ENCODE assay signal across 8 cellular contexts in genomic region chr5:58497956-58498942, GRCh38. TPM values are rescaled to one million over a fixed set of nuclear protein-coding genes. Genes with fewer than 3 reads are reported as not detected.
DNase-seq lines count a peak whose midpoint lies in the region; ATAC-seq and TF ChIP-seq lines count a peak whose summit lies in the region.

No MANE protein-coding gene starts in this region.

- H3K4me1 ChIP-seq in HAP-1 (no peaks in the 10 kb centered on the region), adrenal gland (replicated peaks in 1 of 2) (no peaks in the 10 kb centered on the region), stomach (peaks cover 0 to 17% (median 0%) of the 10 kb centered on the region in 4 donors)

- peak overlapping the region in 1 of 10 donors; percentile 53 for H3K27ac Mint-ChIP-seq in naive thymus-derived CD8-positive, alpha-beta T cell

- TF ChIP-seq CTCF in AG04450 (IDR thresholded peaks at IDR 0.05; ENCODE audit: low read depth, low read length) = peak; percentile 87
- TF ChIP-seq CTCF in adrenal gland (IDR thresholded peaks at IDR 0.05) = peak; percentile 66 to 83 (median 76)
- peak in 5 of 7 experiments; percentile 12 to 69 (median 62) for TF ChIP-seq CTCF in stomach (IDR thresholded peaks at IDR 0.05)

- TF ChIP-seq POLR2A in adrenal gland (IDR thresholded peaks at IDR 0.05) = no peak
- TF ChIP-seq POLR2A in stomach (IDR thresholded peaks at IDR 0.05) = no peak

- ATAC-seq in naive thymus-derived CD8-positive, alpha-beta T cell = no peak

- DNase-seq in AG04450 (ENCODE audit: low read depth, low spot score) (peak; percentile 6), HAP-1 (ENCODE audit: low spot score in 2 of 2) (peak; percentile 6 to 65), adrenal gland (peak; percentile 36 to 73 (median 46)), inferior parietal cortex (ENCODE audit: extremely low spot score) (peak; percentile 65), stomach (peak; percentile 45), NCI-H345 treated with DMSO at 0.1 percent for 48 hours (lab: John Stamatoyannopoulos, UW; ENCODE audit: unreplicated experiment) (no peak), germinal center (ENCODE audit: low spot score) (no peak)
- DNase-seq in naive thymus-derived CD8-positive, alpha-beta T cell = no peak

- H3K4me3 ChIP-seq in AG04450 (ENCODE audit: low read depth, low read length) (no peak overlapping the region), HAP-1 (no peak overlapping the region), adrenal gland (no peak overlapping the region), stomach (no peak overlapping the region)

- H3K9me3 ChIP-seq in AG04450 (ENCODE audit: control insufficient read depth, insufficient read depth, low read length) (no peaks in the 10 kb centered on the region), HAP-1 (no peaks in the 10 kb centered on the region), adrenal gland (replicated peaks in 1 of 3) (no peaks in the 10 kb centered on the region), stomach (no peaks in the 10 kb centered on the region)

- POLR2A ChIA-PET in AG04450 (lab: Yijun Ruan, JAX) = no interaction called here
- POLR2A ChIA-PET in naive thymus-derived CD8-positive, alpha-beta T cell (lab: Charles Lee) = no interaction called here

- no peaks in the 10 kb centered on the region for H3K9me3 Mint-ChIP-seq in naive thymus-derived CD8-positive, alpha-beta T cell

- peaks cover 0 to 48% (median 10%) of the 10 kb centered on the region in 4 donors for H3K4me1 Mint-ChIP-seq in naive thymus-derived CD8-positive, alpha-beta T cell

- CTCF ChIA-PET in AG04450 (lab: Charles Lee) = interaction anchor here (0.6 to 9.7 kb wide), 14 partner anchors 8 to 675 kb away, joined by 3 to 176 read pairs (median 4); no protein-coding TSS in a partner anchor

- H3K36me3 ChIP-seq in HAP-1 (replicated peaks) = no peaks in the 10 kb centered on the region
- H3K36me3 ChIP-seq in adrenal gland (replicated peaks in 1 of 2) = no peaks in the 10 kb centered on the region
- no peaks in the 10 kb centered on the region for H3K36me3 ChIP-seq in stomach

- WGBS in adrenal gland, 4 donors = 32 to 38% (median 35%) methylated on average over 3 of the region's 3 CpGs
- WGBS in stomach, 5 donors = 39 to 48% (median 40%) methylated on average over 3 of the region's 3 CpGs

- intact Hi-C loops in adrenal gland (cut with DNase I) = loop anchor here (5.0 to 10.0 kb wide), 3 partner anchors 317 to 354 kb away; no protein-coding TSS in a partner anchor
- intact Hi-C loops in stomach (cut with DNase I; ENCODE audit: low total_unique reads) = no loop called here

- no peak overlapping the region for H3K27ac ChIP-seq in AG04450 (ENCODE audit: low read depth, low read length)
- H3K27ac ChIP-seq in adrenal gland = no peak overlapping the region
- no peak overlapping the region for H3K27ac ChIP-seq in stomach

- in situ Hi-C loops in HAP-1 (cut with MboI; ENCODE audit: low sequenced_read_pairs) = no loop called here

- H3K27me3 Mint-ChIP-seq in naive thymus-derived CD8-positive, alpha-beta T cell = peaks cover 0 to 23% (median 12%) of the 10 kb centered on the region in 5 donors

- no peak overlapping the region for H3K4me3 Mint-ChIP-seq in naive thymus-derived CD8-positive, alpha-beta T cell

- no peaks in the 10 kb centered on the region for H3K36me3 Mint-ChIP-seq in naive thymus-derived CD8-positive, alpha-beta T cell

- no peaks in the 10 kb centered on the region for H3K27me3 ChIP-seq in AG04450 (ENCODE audit: control insufficient read depth, insufficient read depth, low read length)
- H3K27me3 ChIP-seq in HAP-1 (ENCODE audit: low read depth) = no peaks in the 10 kb centered on the region; the same call in 1 of the 2 replicates
- no peaks in the 10 kb centered on the region for H3K27me3 ChIP-seq in adrenal gland
- no peaks in the 10 kb centered on the region for H3K27me3 ChIP-seq in stomach

- no peak for TF ChIP-seq EP300 in stomach (IDR thresholded peaks at IDR 0.05)

RNA-seq across cellular contexts. Expression of gene GAPT, which starts 7.0 kb away (rescaled TPM):
- polyA plus RNA-seq in AG04450 (2011; rRNA removed) (not detected in 2 replicates), adrenal gland (1 to 10 TPM in 1 of 3 donors, under 1 TPM in 2; 0.56 to 1.1 (median 0.79) TPM), stomach (1 to 10 TPM in 1 of 3 donors, under 1 TPM in 2; 0.68 to 4.9 (median 1.00) TPM)
- polyA minus RNA-seq in AG04450 (2011; rRNA and poly(A)+ RNA removed) = not detected in 2 replicates
- total RNA-seq in adrenal gland (1 to 10 TPM in 1 of 8 donors, under 1 TPM in 6, not detected in 1; 0.35 to 2.2 (median 0.65) TPM), stomach (1 to 10 TPM in 3 of 5 donors, not detected in 2; 2.4 to 2.9 (median 2.5) TPM)
- total RNA-seq in naive thymus-derived CD8-positive, alpha-beta T cell = 1 to 10 TPM; 1.4 to 2.0 TPM
- polyA plus RNA-seq in naive thymus-derived CD8-positive, alpha-beta T cell = under 1 TPM; 0.13 to 0.43 (median 0.17) TPM

RNA-seq across cellular contexts. Expression of gene PLK2, which starts 38.4 kb away (rescaled TPM):
- polyA plus RNA-seq in AG04450 (2011; rRNA removed) = 229 and 244 TPM in 2 replicates
- 595 and 624 TPM in 2 replicates for polyA minus RNA-seq in AG04450 (2011; rRNA and poly(A)+ RNA removed)
- total RNA-seq in adrenal gland = 10 to 100 TPM; 11.1 to 44.2 (median 20.1) TPM
- 10 to 100 TPM in 1 of 3 donors, 1 to 10 TPM in 2; 8.5 to 12.2 (median 9.0) TPM for polyA plus RNA-seq in adrenal gland
- 100 to 1,000 TPM in 2 of 5 donors, 10 to 100 TPM in 2, 1 to 10 TPM in 1; 2.3 to 181 (median 19.4) TPM for total RNA-seq in stomach
- polyA plus RNA-seq in stomach = 10 to 100 TPM; 13.7 to 25.8 (median 14.5) TPM
- 10 to 100 TPM in 1 of 2 experiments, 1 to 10 TPM in 1; 8.8 to 10.7 TPM for total RNA-seq in naive thymus-derived CD8-positive, alpha-beta T cell
- 1 to 10 TPM in 1 of 3 donors, under 1 TPM in 2; 0.33 to 1.0 (median 0.96) TPM for polyA plus RNA-seq in naive thymus-derived CD8-positive, alpha-beta T cell

Comparison
In these comparisons a context has a peak if more than half of its experiments do, and no peak if none do; other contexts are left out.
1. DNase-seq: peak in AG04450 (single experiment), HAP-1 (2 of 2), adrenal gland (7 of 7), inferior parietal cortex (single experiment) and stomach (single experiment); none in naive thymus-derived CD8-positive, alpha-beta T cell (0 of 10), NCI-H345 treated with DMSO at 0.1 percent for 48 hours (single experiment) and germinal center (single experiment).
2. Peak in every context shown above with its lines, with median percentiles within 50 percentile points of each other: CTCF ChIP-seq.